ENCODE assay signal across 8 cellular contexts in the genomic region with DNA sequence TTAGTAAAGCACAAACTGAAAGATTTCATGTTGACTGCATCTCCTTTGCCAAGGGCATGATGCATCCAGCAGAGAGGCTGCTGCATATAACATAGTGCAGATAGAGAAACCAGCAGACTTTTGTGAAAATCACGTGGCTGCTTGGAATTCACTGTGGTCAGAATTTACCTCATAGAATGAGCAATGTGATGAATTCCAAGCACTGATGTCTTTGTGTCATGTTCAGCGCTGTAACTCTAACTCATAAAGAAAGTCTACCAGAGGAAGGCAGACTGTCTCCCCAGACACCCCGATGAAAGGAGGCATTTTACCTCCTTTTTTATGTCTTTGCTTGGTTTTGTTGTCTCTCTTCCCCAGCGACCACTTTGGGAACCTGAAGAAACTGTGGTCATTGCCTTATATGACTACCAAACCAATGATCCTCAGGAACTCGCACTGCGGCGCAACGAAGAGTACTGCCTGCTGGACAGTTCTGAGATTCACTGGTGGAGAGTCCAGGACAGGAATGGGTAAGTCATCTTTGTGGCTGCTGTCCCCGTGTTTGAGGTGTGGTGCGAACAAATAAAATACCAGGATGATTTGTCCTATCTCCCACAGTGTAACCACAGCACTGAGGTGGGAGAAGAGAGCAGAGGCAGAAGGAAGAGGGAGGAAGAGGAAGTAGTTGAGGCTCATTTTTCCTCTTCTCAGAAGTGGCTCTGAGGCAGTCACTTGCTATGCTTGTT. TPM values are rescaled to one million over a fixed set of nuclear protein-coding genes. Genes with fewer than 3 reads are reported as not detected.
DNase-seq lines count a peak whose midpoint lies in the region; ATAC-seq and TF ChIP-seq lines count a peak whose summit lies in the region.

No MANE protein-coding gene starts in this region.

- DNase-seq in EH (ENCODE audit: low read depth) (peak; percentile 43), SK-MEL-5 (ENCODE audit: low read depth, low spot score) (peak; percentile 87), NK-92 (lab: John Stamatoyannopoulos, UW; ENCODE audit: unreplicated experiment) (no peak), NCI-H1694 (lab: John Stamatoyannopoulos, UW) (no peak), GM13977 (ENCODE audit: low spot score) (no peak)
- peak; percentile 69 to 87 for DNase-seq in activated naive CD4-positive, alpha-beta T cell treated with anti-CD3 and anti-CD28 coated beads, Interleukin-2, amount 50 U/mL, for 72 hours (ENCODE audit: low spot score in 2 of 2)
- DNase-seq in stimulated activated CD4-positive, alpha-beta T cell treated with anti-CD3 and anti-CD28 coated beads, Interleukin-12 subunit alpha, Interleukin-12 subunit beta, amount 100 ng/mL, for 24 hours (ENCODE audit: low read depth in 2 of 2) = peak; percentile 52 to 63

- H3K9me3 Mint-ChIP-seq in activated naive CD4-positive, alpha-beta T cell treated with anti-CD3 and anti-CD28 coated beads, Interleukin-2, amount 50 U/mL, for 72 hours = peaks cover 0 to 3% of the 10 kb centered on the region in 2 donors

- in situ Hi-C loops in SK-MEL-5 (cut with HindIII; ENCODE audit: low pct_unique_long_range_greater_than_20kb, low sequenced_read_pairs) = no loop called here
- in situ Hi-C loops in GM13977 (cut with MboI; ENCODE audit: low pct_unique_long_range_greater_than_20kb, low sequenced_read_pairs, unreplicated experiment) = no loop called here

- no peak for TF ChIP-seq CTCF in GM13977 (IDR thresholded peaks at IDR 0.05; ENCODE audit: extremely low read depth, insufficient read depth, missing control alignments)

- H3K27ac Mint-ChIP-seq in activated naive CD4-positive, alpha-beta T cell treated with anti-CD3 and anti-CD28 coated beads, Interleukin-2, amount 50 U/mL, for 72 hours = peak overlapping the region; percentile 95 to 99

- H3K36me3 Mint-ChIP-seq in activated naive CD4-positive, alpha-beta T cell treated with anti-CD3 and anti-CD28 coated beads, Interleukin-2, amount 50 U/mL, for 72 hours = peaks cover 57 to 82% of the 10 kb centered on the region in 2 donors

- ATAC-seq in activated naive CD4-positive, alpha-beta T cell treated with anti-CD3 and anti-CD28 coated beads, Interleukin-2, amount 50 U/mL, for 72 hours = peak; percentile 59 to 74
- no peak for ATAC-seq in GM19467 (IDR thresholded peaks at IDR 0.05; ENCODE audit: unreplicated experiment)

RNA-seq across cellular contexts. Expression of a gene that starts 42.0 kb away (rescaled TPM):
- total RNA-seq in SK-MEL-5 (2014; rRNA removed; shearing (Covaris generic)) = 20.6 and 22.2 TPM in 2 replicates
- polyA plus RNA-seq in SK-MEL-5 (2015; cell fraction: cytosol; rRNA removed) = 5.2 and 7.9 TPM in 2 replicates
- polyA plus RNA-seq in SK-MEL-5 (2015; cell fraction: nucleus; rRNA removed) = 6.9 and 8.6 TPM in 2 replicates
- total RNA-seq in activated naive CD4-positive, alpha-beta T cell treated with anti-CD3 and anti-CD28 coated beads, Interleukin-2, amount 50 U/mL, for 72 hours = 100 to 1,000 TPM; 203 to 308 TPM

RNA-seq across cellular contexts. Expression of a gene that starts 43.3 kb away (rescaled TPM):
- total RNA-seq in SK-MEL-5 (2014; rRNA removed; shearing (Covaris generic)) = 10.1 and 11.0 TPM in 2 replicates
- polyA plus RNA-seq in SK-MEL-5 (2015; cell fraction: cytosol; rRNA removed) = 15.9 and 18.5 TPM in 2 replicates
- polyA plus RNA-seq in SK-MEL-5 (2015; cell fraction: nucleus; rRNA removed) = 13.3 and 22.9 TPM in 2 replicates
- 100 to 1,000 TPM; 335 to 493 TPM for total RNA-seq in activated naive CD4-positive, alpha-beta T cell treated with anti-CD3 and anti-CD28 coated beads, Interleukin-2, amount 50 U/mL, for 72 hours

RNA-seq across cellular contexts. Expression of a gene that starts 56.6 kb away (rescaled TPM):
- not detected in 2 replicates for total RNA-seq in SK-MEL-5 (2014; rRNA removed; shearing (Covaris generic))
- polyA plus RNA-seq in SK-MEL-5 (2015; cell fraction: cytosol; rRNA removed) = not detected in 2 replicates
- not detected in 2 replicates for polyA plus RNA-seq in SK-MEL-5 (2015; cell fraction: nucleus; rRNA removed)
- under 1 TPM; 0.46 to 0.47 TPM for total RNA-seq in activated naive CD4-positive, alpha-beta T cell treated with anti-CD3 and anti-CD28 coated beads, Interleukin-2, amount 50 U/mL, for 72 hours

Comparison
In these comparisons a context has a peak if more than half of its experiments do, and no peak if none do; other contexts are left out.
1. DNase-seq: peak in EH (single experiment), SK-MEL-5 (single experiment), activated naive CD4-positive, alpha-beta T cell treated with anti-CD3 and anti-CD28 coated beads, Interleukin-2, amount 50 U/mL, for 72 hours (2 of 2) and stimulated activated CD4-positive, alpha-beta T cell treated with anti-CD3 and anti-CD28 coated beads, Interleukin-12 subunit alpha, Interleukin-12 subunit beta, amount 100 ng/mL, for 24 hours (2 of 2); none in NK-92 (single experiment), NCI-H1694 (single experiment) and GM13977 (single experiment).
2. RNA of a gene that starts 43.3 kb away (total RNA-seq): 335 to 493 TPM in activated naive CD4-positive, alpha-beta T cell treated with anti-CD3 and anti-CD28 coated beads, Interleukin-2, amount 50 U/mL, for 72 hours; 10.1 to 11.0 TPM in SK-MEL-5; every median in the first group is over 10 times any median in the second.